9 cellular contexts compared by ENCODE assay signal in the genomic region with DNA sequence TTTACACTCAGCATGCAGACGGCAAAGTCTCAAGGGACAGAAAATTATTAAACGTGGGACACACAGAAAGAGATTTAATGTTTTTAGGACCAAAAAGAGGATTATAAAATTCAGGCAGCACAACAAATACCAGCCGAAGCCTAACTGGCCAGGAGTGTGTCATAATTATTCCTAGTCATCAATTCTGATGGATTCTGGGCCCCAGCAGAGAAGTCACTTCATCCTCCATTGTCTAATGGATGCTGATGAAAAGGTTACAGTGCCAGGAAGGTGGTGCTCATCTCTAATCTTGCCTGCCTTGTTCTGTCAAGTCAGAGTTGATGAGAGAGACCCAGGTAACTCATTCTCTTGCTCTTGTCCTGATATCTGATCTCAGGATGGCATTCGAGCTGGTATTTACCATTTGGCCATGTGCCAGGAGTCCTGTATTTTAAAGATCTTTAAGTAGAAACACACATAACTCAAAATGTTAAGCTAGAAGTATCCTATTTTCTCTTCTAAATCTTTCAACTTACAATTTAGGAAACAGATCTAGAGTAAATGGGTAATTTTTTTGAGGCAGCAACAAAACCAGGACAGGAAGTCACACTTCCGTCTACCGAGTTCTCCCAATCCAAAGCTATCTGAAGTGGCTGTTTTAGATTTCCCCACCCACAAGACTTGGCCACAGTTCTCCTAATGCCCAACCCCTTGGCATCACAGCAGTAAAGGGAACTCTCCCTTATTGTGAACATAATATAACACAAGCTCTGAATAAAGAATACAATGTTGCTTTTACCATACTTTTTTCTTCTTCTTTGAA. TPM values are rescaled to one million over a fixed set of nuclear protein-coding genes. Genes with fewer than 3 reads are reported as not detected.
DNase-seq lines count a peak whose midpoint lies in the region; FAIRE-seq and TF ChIP-seq lines count a peak whose summit lies in the region.
"Had no signal": no experiment of that assay in that cellular context is flagged by ENCODE, and none has a peak within 500 bp of the region (broad histone marks: within the 10 kb centered on the region; RNA-seq: fewer than 3 reads in every experiment).

No MANE protein-coding gene starts in this region.

- in situ Hi-C loops in GM13977 (cut with MboI; ENCODE audit: low pct_unique_long_range_greater_than_20kb, low sequenced_read_pairs, unreplicated experiment): loop anchor here (25.0 kb wide), 1 partner anchor 688 kb away; no protein-coding TSS in a partner anchor

- H3K9me3 ChIP-seq in thymus (ENCODE audit: control insufficient read depth): no peaks in the 10 kb centered on the region
- no peaks in the 10 kb centered on the region for H3K9me3 ChIP-seq in kidney (ENCODE audit: control insufficient read depth in 1 of 2, low read length in 2 of 2)

- H3K4me1 ChIP-seq in thymus (ENCODE audit: control insufficient read depth, insufficient read depth, low read length) (peaks cover 4% of the 10 kb centered on the region), kidney (ENCODE audit: control insufficient read depth in 1 of 2, insufficient read depth in 1 of 2, low read depth in 1 of 2, low read length in 2 of 2) (no peaks in the 10 kb centered on the region)

- H3K9ac ChIP-seq in kidney (ENCODE audit: low read length in 2 of 2): no peak overlapping the region

- H3K36me3 Mint-ChIP-seq in activated CD4-positive, alpha-beta T cell treated with anti-CD3 and anti-CD28 coated beads, Interleukin-2, amount 10 ng/mL, durations not matched to agents 24 days and 14 days (ENCODE audit: low read depth): no peaks in the 10 kb centered on the region

- H3K4me1 Mint-ChIP-seq in activated CD4-positive, alpha-beta T cell treated with anti-CD3 and anti-CD28 coated beads, Interleukin-2, amount 10 ng/mL, durations not matched to agents 24 days and 14 days: peaks cover 15% of the 10 kb centered on the region

- H3K27me3 ChIP-seq in thymus (ENCODE audit: control insufficient read depth, insufficient read depth): no peaks in the 10 kb centered on the region

- no peak overlapping the region for H3K4me3 ChIP-seq in thymus (ENCODE audit: low read length)
- H3K4me3 ChIP-seq in kidney (ENCODE audit: low read length in 2 of 2): no peak overlapping the region

- intact Hi-C loops in activated CD4-positive, alpha-beta T cell treated with anti-CD3 and anti-CD28 coated beads, Interleukin-2, amount 10 ng/mL, durations not matched to agents 24 days and 14 days (cut with micrococcal nuclease): no loop called here
- intact Hi-C loops in kidney (cut with DNase I): no loop called here

- H3K27ac Mint-ChIP-seq in activated CD4-positive, alpha-beta T cell treated with anti-CD3 and anti-CD28 coated beads, Interleukin-2, amount 10 ng/mL, durations not matched to agents 24 days and 14 days: no peak overlapping the region

- H3K9me3 Mint-ChIP-seq in activated CD4-positive, alpha-beta T cell treated with anti-CD3 and anti-CD28 coated beads, Interleukin-2, amount 10 ng/mL, durations not matched to agents 24 days and 14 days: no peaks in the 10 kb centered on the region

- FAIRE-seq in kidney (lab: Jason Lieb, UNC): no peak

- H3K27ac ChIP-seq in epithelial cell of prostate (peak overlapping the region; percentile 78), thymus (ENCODE audit: low read depth) (peak overlapping the region; percentile 19), kidney (ENCODE audit: low read depth in 2 of 2, low read length in 2 of 2) (no peak overlapping the region)

- no peaks in the 10 kb centered on the region for H3K27me3 Mint-ChIP-seq in activated CD4-positive, alpha-beta T cell treated with anti-CD3 and anti-CD28 coated beads, Interleukin-2, amount 10 ng/mL, durations not matched to agents 24 days and 14 days

- no peak for TF ChIP-seq CTCF in GM13977 (IDR thresholded peaks at IDR 0.05; ENCODE audit: extremely low read depth, insufficient read depth, missing control alignments)
- TF ChIP-seq CTCF in kidney (IDR thresholded peaks at IDR 0.05; ENCODE audit: borderline replicate concordance, extremely low read depth, insufficient read depth): no peak

- no peak overlapping the region for H3K4me3 Mint-ChIP-seq in activated CD4-positive, alpha-beta T cell treated with anti-CD3 and anti-CD28 coated beads, Interleukin-2, amount 10 ng/mL, durations not matched to agents 24 days and 14 days

- DNase-seq in activated CD4-positive, alpha-beta T cell treated with anti-CD3 and anti-CD28 coated beads, Interleukin-2, amount 10 ng/mL, durations not matched to agents 24 days and 14 days: peak; percentile 61
- DNase-seq in activated CD4-positive, alpha-beta T cell treated with anti-CD3 and anti-CD28 coated beads for 1 hour: no peak
- DNase-seq in NCI-H446 treated with DMSO at 0.1 percent for 48 hours (lab: John Stamatoyannopoulos, UW) (peak; percentile 46), epithelial cell of prostate (ENCODE audit: low read depth, low spot score) (no peak), GM13977 (ENCODE audit: low spot score) (no peak), NCI-H524 (lab: John Stamatoyannopoulos, UW) (no peak), kidney (no peak)
- DNase-seq: activated CD8-positive, alpha-beta memory T cell treated with anti-CD3 and anti-CD28 coated beads, Interleukin-2, amount 50 U/mL, for 4 hours had no signal

- H3K36me3 ChIP-seq in thymus (ENCODE audit: control insufficient read depth, insufficient read depth) (no peaks in the 10 kb centered on the region), kidney (ENCODE audit: control insufficient read depth in 1 of 2, insufficient read depth in 2 of 2, low read length in 2 of 2) (no peaks in the 10 kb centered on the region)

- 47% methylated on average over 6 of the region's 6 CpGs for WGBS in thymus

RNA-seq across cellular contexts. Expression of a gene that starts 50.0 kb away (rescaled TPM):
- total RNA-seq in activated CD4-positive, alpha-beta T cell treated with anti-CD3 and anti-CD28 coated beads, Interleukin-2, amount 10 ng/mL, durations not matched to agents 24 days and 14 days: 46.0 and 47.7 TPM in 2 replicates
- polyA plus RNA-seq in thymus (13.2 TPM), kidney (ENCODE audit: insufficient read depth, low read depth, low replicate concordance) (4.6 TPM)
- 6.9 TPM for total RNA-seq in kidney

RNA-seq across cellular contexts. Expression of a gene that starts 50.1 kb away (rescaled TPM):
- 26.0 and 28.5 TPM in 2 replicates for total RNA-seq in activated CD4-positive, alpha-beta T cell treated with anti-CD3 and anti-CD28 coated beads, Interleukin-2, amount 10 ng/mL, durations not matched to agents 24 days and 14 days
- polyA plus RNA-seq in thymus (19.4 TPM), kidney (ENCODE audit: insufficient read depth, low read depth, low replicate concordance) (31.7 TPM)
- 28.6 TPM for total RNA-seq in kidney

Comparison
In these comparisons a context has a peak if more than half of its experiments do, and no peak if none do; other contexts are left out.
1. DNase-seq: peak in activated CD4-positive, alpha-beta T cell treated with anti-CD3 and anti-CD28 coated beads, Interleukin-2, amount 10 ng/mL, durations not matched to agents 24 days and 14 days (single experiment) and NCI-H446 treated with DMSO at 0.1 percent for 48 hours (single experiment); none in activated CD4-positive, alpha-beta T cell treated with anti-CD3 and anti-CD28 coated beads for 1 hour (single experiment), epithelial cell of prostate (single experiment), GM13977 (single experiment), NCI-H524 (0 of 2) and kidney (single experiment).
2. H3K27ac ChIP-seq: peak in epithelial cell of prostate (single experiment) and thymus (single experiment); none in kidney (0 of 2).